ENCODE assay signal across 10 cellular contexts in the genomic region with DNA sequence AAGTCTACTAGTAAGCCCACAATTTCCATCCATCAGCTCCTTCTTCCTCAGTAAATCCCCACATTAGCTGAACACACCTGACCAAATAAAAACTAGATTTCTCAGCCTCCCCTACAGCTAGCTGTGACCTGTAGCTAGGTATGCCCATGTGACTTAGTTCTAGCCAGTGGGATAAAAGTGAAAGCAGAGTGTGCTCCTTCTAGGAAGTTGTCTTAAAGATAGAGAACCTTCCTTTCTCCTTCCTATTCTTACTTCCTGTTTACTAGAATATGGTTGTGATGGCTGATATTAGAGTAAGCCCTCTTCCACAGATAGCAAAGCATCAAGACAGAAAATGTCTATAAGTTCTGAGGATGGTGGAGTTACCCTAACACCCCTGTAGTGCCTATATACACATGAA.
DNase-seq lines count a peak whose midpoint lies in the region; ATAC-seq, FAIRE-seq and TF ChIP-seq lines count a peak whose summit lies in the region.
"Had no signal": no experiment of that assay in that cellular context is flagged by ENCODE, and none has a peak within 500 bp of the region (broad histone marks: within the 10 kb centered on the region; RNA-seq: fewer than 3 reads in every experiment).

No MANE protein-coding gene starts in this region.

- H3K4me1 ChIP-seq in RWPE2 (ENCODE audit: insufficient read depth, poor library complexity, severe bottlenecking) (no peaks in the 10 kb centered on the region), kidney (ENCODE audit: control insufficient read depth in 1 of 2, insufficient read depth in 1 of 2, low read depth in 1 of 2, low read length in 2 of 2) (peaks cover 3 to 17% of the 10 kb centered on the region in 2 donors)

- TF ChIP-seq CTCF in CD4-positive, alpha-beta T cell (IDR thresholded peaks at IDR 0.05): no peak
- TF ChIP-seq CTCF in RWPE2 (IDR thresholded peaks at IDR 0.05; ENCODE audit: poor library complexity, severe bottlenecking) (no peak), kidney (IDR thresholded peaks at IDR 0.05; ENCODE audit: borderline replicate concordance, extremely low read depth, insufficient read depth) (no peak), GM13977 (IDR thresholded peaks at IDR 0.05; ENCODE audit: extremely low read depth, insufficient read depth, missing control alignments) (no peak)

- intact Hi-C loops in CD4-positive, alpha-beta T cell (cut with DNase I, micrococcal nuclease): no loop called here
- intact Hi-C loops in kidney (cut with DNase I): no loop called here

- CTCF ChIA-PET in CD4-positive, alpha-beta T cell (lab: Charles Lee): no interaction called here

- DNase-seq in CD4-positive, alpha-beta T cell: no peak
- DNase-seq in H54 (ENCODE audit: insufficient read length, low spot score) (no peak), RWPE2 (ENCODE audit: low spot score) (no peak), kidney (no peak), GM13977 (ENCODE audit: low spot score) (no peak)
- DNase-seq: SHP77 had no signal

- FAIRE-seq in H54 (lab: Jason Lieb, UNC) (peak; percentile 84), kidney (lab: Jason Lieb, UNC) (no peak)

- peak overlapping the region; percentile 68 for H3K4me3 Mint-ChIP-seq in CD4-positive, alpha-beta T cell

- H3K36me3 ChIP-seq in RWPE2 (ENCODE audit: low read depth) (peaks cover 16% of the 10 kb centered on the region), kidney (ENCODE audit: control insufficient read depth in 1 of 2, insufficient read depth in 2 of 2, low read length in 2 of 2) (peaks cover 0 to 7% of the 10 kb centered on the region in 2 donors)

- H3K27me3 Mint-ChIP-seq in CD4-positive, alpha-beta T cell: no peaks in the 10 kb centered on the region

- POLR2A ChIA-PET in CD4-positive, alpha-beta T cell (lab: Charles Lee): interaction anchor here (1.4 to 1.8 kb wide), 2 partner anchors 102 to 238 kb away, joined by 3 to 10 read pairs; a partner anchor contains a TSS

- H3K27ac Mint-ChIP-seq in CD4-positive, alpha-beta T cell: peak overlapping the region; percentile 63
- H3K27ac Mint-ChIP-seq: activated naive CD4-positive, alpha-beta T cell treated with anti-CD3 and anti-CD28 coated beads, Interleukin-2, amount 50 U/mL, for 72 hours had no signal

- no peak overlapping the region for H3K27ac ChIP-seq in CD4-positive, alpha-beta T cell (ENCODE audit: low read depth, low read length)
- H3K27ac ChIP-seq in RWPE2 (ENCODE audit: poor library complexity, severe bottlenecking) (no peak overlapping the region), kidney (ENCODE audit: low read depth in 2 of 2, low read length in 2 of 2) (peak overlapping the region in 1 of 2 donors; percentile 45)

- in situ Hi-C loops in GM13977 (cut with MboI; ENCODE audit: low pct_unique_long_range_greater_than_20kb, low sequenced_read_pairs, unreplicated experiment): no loop called here

- no peaks in the 10 kb centered on the region for H3K9me3 ChIP-seq in CD4-positive, alpha-beta T cell (ENCODE audit: control insufficient read depth, low read length)
- no peaks in the 10 kb centered on the region for H3K9me3 ChIP-seq in RWPE2 (ENCODE audit: severe bottlenecking)
- no peaks in the 10 kb centered on the region for H3K9me3 ChIP-seq in kidney (ENCODE audit: control insufficient read depth in 1 of 2, low read length in 2 of 2)

- no peak overlapping the region for H3K4me3 ChIP-seq in RWPE2 (ENCODE audit: severe bottlenecking)
- peak overlapping the region; percentile 8 to 28 for H3K4me3 ChIP-seq in kidney (ENCODE audit: low read length in 2 of 2)

- H3K27me3 ChIP-seq in CD4-positive, alpha-beta T cell (ENCODE audit: control insufficient read depth, insufficient read depth, low read length): no peaks in the 10 kb centered on the region
- no peaks in the 10 kb centered on the region for H3K27me3 ChIP-seq in RWPE2 (ENCODE audit: insufficient read depth, poor library complexity, severe bottlenecking)

- no peak for TF ChIP-seq POLR2A in H54 (IDR thresholded peaks at IDR 0.05; ENCODE audit: low read depth, low read length)

- peak; percentile 84 for ATAC-seq in CD4-positive, alpha-beta T cell (ENCODE audit: poor library complexity)
- ATAC-seq in RWPE2 (ENCODE audit: low read depth) (peak; percentile 79), GM19023 (IDR thresholded peaks at IDR 0.05; ENCODE audit: unreplicated experiment) (no peak), GM18519 (IDR thresholded peaks at IDR 0.05; ENCODE audit: low FRiP score, unreplicated experiment) (no peak), HG03135 (IDR thresholded peaks at IDR 0.05; ENCODE audit: unreplicated experiment) (no peak)

- H3K9me3 Mint-ChIP-seq in CD4-positive, alpha-beta T cell: no peaks in the 10 kb centered on the region
- H3K9me3 Mint-ChIP-seq: activated naive CD4-positive, alpha-beta T cell treated with anti-CD3 and anti-CD28 coated beads, Interleukin-2, amount 50 U/mL, for 72 hours had no signal

- H3K9ac ChIP-seq in kidney (ENCODE audit: low read length in 2 of 2): no peak overlapping the region

- H3K4me1 Mint-ChIP-seq in CD4-positive, alpha-beta T cell (ENCODE audit: low read depth): peaks cover 34% of the 10 kb centered on the region

- H3K36me3 Mint-ChIP-seq in CD4-positive, alpha-beta T cell (ENCODE audit: low read depth): no peaks in the 10 kb centered on the region
- H3K36me3 Mint-ChIP-seq: activated naive CD4-positive, alpha-beta T cell treated with anti-CD3 and anti-CD28 coated beads, Interleukin-2, amount 50 U/mL, for 72 hours had no signal

Comparison
In these comparisons a context has a peak if more than half of its experiments do, and no peak if none do; other contexts are left out.
1. ATAC-seq: peak in CD4-positive, alpha-beta T cell (single experiment) and RWPE2 (single experiment); none in GM19023 (single experiment), GM18519 (single experiment) and HG03135 (single experiment).